In genomic region chr6:122130026-122130348, GRCh38 we compare ENCODE assay signal across 1 cellular context.
TF ChIP-seq lines count a peak whose summit lies in the region.

No MANE protein-coding gene starts in this region.

TF ChIP-seq in GM23338, 12 proteins besides CTCF, POLR2A, EP300 and RAD21 (continued from another document):
- TF ChIP-seq ZNF462 (CRISPR knock-in tag; IDR thresholded peaks at IDR 0.05) = no peak
- no peak for TF ChIP-seq EZH2phosphoT487 (IDR thresholded peaks at IDR 0.05; ENCODE audit: unreplicated experiment)
- no peak for TF ChIP-seq POLR2AphosphoS5 (IDR thresholded peaks at IDR 0.05; ENCODE audit: low read depth)
- no peak for TF ChIP-seq CREB1 (CRISPR knock-in tag; IDR thresholded peaks at IDR 0.05; ENCODE audit: low read depth)
- no peak for TF ChIP-seq JUNB (IDR thresholded peaks at IDR 0.05; ENCODE audit: unreplicated experiment)
- TF ChIP-seq ZNF331 (CRISPR knock-in tag; IDR thresholded peaks at IDR 0.05; ENCODE audit: low read depth) = no peak
- TF ChIP-seq EZH2 (IDR thresholded peaks at IDR 0.05; ENCODE audit: low read depth, unreplicated experiment) = no peak
- TF ChIP-seq STAT1 (IDR thresholded peaks at IDR 0.05; ENCODE audit: unreplicated experiment) = no peak
- no peak for TF ChIP-seq NANOG (IDR thresholded peaks at IDR 0.05; ENCODE audit: borderline replicate concordance)
- TF ChIP-seq ETS1 (IDR thresholded peaks at IDR 0.05) = no peak
- TF ChIP-seq REST (IDR thresholded peaks at IDR 0.05; ENCODE audit: unreplicated experiment) = no peak
TF ChIP-seq in GM23338: peak in this region for 0.
